24 cellular contexts compared by ENCODE assay signal in genomic region chr6:83824831-83825230, GRCh38. TPM values are rescaled to one million over a fixed set of nuclear protein-coding genes. Genes with fewer than 3 reads are reported as not detected.
"Had no signal": no experiment of that assay in that cellular context is flagged by ENCODE, and none has a peak within 500 bp of the region (broad histone marks: within the 10 kb centered on the region; RNA-seq: fewer than 3 reads in every experiment).

No MANE protein-coding gene starts in this region.

- H3K9me3 Mint-ChIP-seq: activated naive CD4-positive, alpha-beta T cell treated with anti-CD3 and anti-CD28 coated beads, Interleukin-2, amount 50 U/mL, for 72 hours; dendritic cell treated with granulocyte-macrophage colony-stimulating factor and Interleukin-4, amounts not matched to agents 40 ng/mL and 50 ng/mL, for 4 days; nephron; stimulated activated effector memory CD8-positive, alpha-beta T cell treated with anti-CD3 and anti-CD28 coated beads, Interleukin-12 subunit alpha, Interleukin-12 subunit beta, amount 100 ng/mL, for 72 hours had no signal

- H3K27me3 Mint-ChIP-seq: dendritic cell treated with granulocyte-macrophage colony-stimulating factor and Interleukin-4, amounts not matched to agents 40 ng/mL and 50 ng/mL, for 4 days had no signal

- H3K79me2 ChIP-seq: parathyroid adenoma had no signal

- H3K36me3 Mint-ChIP-seq: activated naive CD4-positive, alpha-beta T cell treated with anti-CD3 and anti-CD28 coated beads, Interleukin-2, amount 50 U/mL, for 72 hours; mesothelial cell of epicardium; stimulated activated effector memory CD8-positive, alpha-beta T cell treated with anti-CD3 and anti-CD28 coated beads, Interleukin-12 subunit alpha, Interleukin-12 subunit beta, amount 100 ng/mL, for 72 hours had no signal

- H3K27me3 ChIP-seq: adrenal gland, stomach, vagina had no signal

- H3K4me3 ChIP-seq: adrenal gland, stomach, vagina had no signal

- ATAC-seq: activated naive CD4-positive, alpha-beta T cell treated with anti-CD3 and anti-CD28 coated beads, Interleukin-2, amount 50 U/mL, for 72 hours; sciatic nerve; stimulated activated effector memory CD8-positive, alpha-beta T cell treated with anti-CD3 and anti-CD28 coated beads, Interleukin-12 subunit alpha, Interleukin-12 subunit beta, amount 100 ng/mL, for 72 hours had no signal

- H3K27ac ChIP-seq: adrenal gland, epithelial cell of prostate, parathyroid adenoma, vagina had no signal

- H3K36me3 ChIP-seq: adrenal gland, stomach, vagina had no signal

- H3K4me3 Mint-ChIP-seq: dendritic cell treated with granulocyte-macrophage colony-stimulating factor and Interleukin-4, amounts not matched to agents 40 ng/mL and 50 ng/mL, for 4 days; mesothelial cell of epicardium; nephron; stimulated activated effector memory CD8-positive, alpha-beta T cell treated with anti-CD3 and anti-CD28 coated beads, Interleukin-12 subunit alpha, Interleukin-12 subunit beta, amount 100 ng/mL, for 72 hours had no signal

- H3K4me1 ChIP-seq: adrenal gland, parathyroid adenoma, vagina had no signal

- H3K27ac Mint-ChIP-seq: activated naive CD4-positive, alpha-beta T cell treated with anti-CD3 and anti-CD28 coated beads, Interleukin-2, amount 50 U/mL, for 72 hours; dendritic cell treated with granulocyte-macrophage colony-stimulating factor and Interleukin-4, amounts not matched to agents 40 ng/mL and 50 ng/mL, for 4 days; mesothelial cell of epicardium; nephron; stimulated activated effector memory CD8-positive, alpha-beta T cell treated with anti-CD3 and anti-CD28 coated beads, Interleukin-12 subunit alpha, Interleukin-12 subunit beta, amount 100 ng/mL, for 72 hours had no signal

- H2AFZ ChIP-seq: parathyroid adenoma had no signal

- H3K4me1 Mint-ChIP-seq: mesothelial cell of epicardium; stimulated activated effector memory CD8-positive, alpha-beta T cell treated with anti-CD3 and anti-CD28 coated beads, Interleukin-12 subunit alpha, Interleukin-12 subunit beta, amount 100 ng/mL, for 72 hours had no signal

- DNase-seq: activated CD4-positive, alpha-beta T cell treated with anti-CD3 and anti-CD28 coated beads, Interleukin-2, amount 50 U/mL, for 48 hours; activated gamma-delta T cell; adrenal gland; effector CD8-positive, alpha-beta T cell; foreskin melanocyte; glutamatergic neuron; hippocampal formation; left cardiac atrium; stimulated activated CD4-positive, alpha-beta T cell treated with anti-CD3 and anti-CD28 coated beads, Interleukin-4, amount 100 ng/mL, for 24 hours; T1000; trophoblast cell had no signal

- H3K9me3 ChIP-seq: adrenal gland, stomach, vagina had no signal

- H3K9ac ChIP-seq: parathyroid adenoma had no signal

RNA-seq across cellular contexts. Expression of gene RIPPLY2, which starts 28.3 kb away (rescaled TPM):
- total RNA-seq: activated naive CD4-positive, alpha-beta T cell treated with anti-CD3 and anti-CD28 coated beads, Interleukin-2, amount 50 U/mL, for 72 hours; astrocyte; chondrocyte; left cardiac atrium; lower leg skin; mesothelial cell of epicardium; stomach; vagina had no signal
